ENCODE assay signal across 22 cellular contexts in genomic region chr10:62831346-62831745, GRCh38. TPM values are rescaled to one million over a fixed set of nuclear protein-coding genes. Genes with fewer than 3 reads are reported as not detected.
DNase-seq lines count a peak whose midpoint lies in the region; ATAC-seq and TF ChIP-seq lines count a peak whose summit lies in the region.
"Had no signal": no experiment of that assay in that cellular context is flagged by ENCODE, and none has a peak within 500 bp of the region (broad histone marks: within the 10 kb centered on the region; RNA-seq: fewer than 3 reads in every experiment).

No MANE protein-coding gene starts in this region.

- in situ Hi-C loops in brain microvascular endothelial cell (cut with HindIII; ENCODE audit: low pct_ligation_motif_present, low sequenced_read_pairs), result no loop called here
- in situ Hi-C loops in HAP-1 (cut with MboI; ENCODE audit: low sequenced_read_pairs), result no loop called here

- TF ChIP-seq EP300 in tibial nerve (IDR thresholded peaks at IDR 0.05), result no peak

- 46 to 49% methylated on average over 2 of the region's 2 CpGs for WGBS in tibial nerve, 2 donors

- TF ChIP-seq CTCF in GM12865 (IDR thresholded peaks at IDR 0.05; ENCODE audit: insufficient read depth, low read depth, low read length, missing control alignments) (no peak), brain microvascular endothelial cell (IDR thresholded peaks at IDR 0.05; ENCODE audit: low read depth, low read length, missing control alignments) (no peak), tibial nerve (IDR thresholded peaks at IDR 0.05) (no peak)

- no peak for TF ChIP-seq POLR2A in tibial nerve (IDR thresholded peaks at IDR 0.05)

- peak; percentile 48 for ATAC-seq in HG03039 (IDR thresholded peaks at IDR 0.05; ENCODE audit: unreplicated experiment)
- ATAC-seq: heart left ventricle; naive thymus-derived CD4-positive, alpha-beta T cell had no signal

- H3K4me3 ChIP-seq in GM12865 (ENCODE audit: low read depth, low read length) (no peak overlapping the region), brain microvascular endothelial cell (ENCODE audit: low read depth, low read length) (no peak overlapping the region), HAP-1 (no peak overlapping the region), tibial nerve (no peak overlapping the region)
- H3K4me3 ChIP-seq: breast epithelium, heart left ventricle, right atrium auricular region had no signal

- peak; percentile 44 for DNase-seq in GM12865 (ENCODE audit: low read depth)
- DNase-seq in brain microvascular endothelial cell, result peak; percentile 83
- peak; percentile 77 for DNase-seq in non-pigmented ciliary epithelial cell (ENCODE audit: low read depth)
- no peak for DNase-seq in HAP-1 (ENCODE audit: low spot score in 2 of 2)
- no peak for DNase-seq in mucosa of gallbladder (ENCODE audit: low spot score)
- DNase-seq in AG08396 (ENCODE audit: low spot score), result no peak
- no peak for DNase-seq in tibial nerve (ENCODE audit: low spot score in 2 of 2)
- DNase-seq: activated CD4-positive, alpha-beta memory T cell treated with anti-CD3 and anti-CD28 coated beads, Interleukin-2, amount 10 ng/mL, durations not matched to agents 7 days and 5 days; activated effector memory CD4-positive, alpha-beta T cell treated with anti-CD3 and anti-CD28 coated beads, Interleukin-2, amount 50 U/mL, for 16 hours; DND-41; endodermal cell; heart left ventricle; naive thymus-derived CD4-positive, alpha-beta T cell; NCI-H187; NCI-H774; SHP77; stimulated activated CD4-positive, alpha-beta T cell treated with anti-CD3 and anti-CD28 coated beads, Interleukin-4, amount 100 ng/mL, for 24 hours; stimulated activated naive CD4-positive, alpha-beta T cell treated with Interleukin-2 at 50 U/mL for 16 hours had no signal

- H3K4me1 ChIP-seq in HAP-1, result no peaks in the 10 kb centered on the region
- no peaks in the 10 kb centered on the region for H3K4me1 ChIP-seq in tibial nerve
- H3K4me1 ChIP-seq: breast epithelium, right atrium auricular region had no signal

- H3K27me3 ChIP-seq in brain microvascular endothelial cell (replicated peaks), result no peaks in the 10 kb centered on the region
- no peaks in the 10 kb centered on the region for H3K27me3 ChIP-seq in HAP-1 (ENCODE audit: low read depth)
- H3K27me3 ChIP-seq in tibial nerve, result no peaks in the 10 kb centered on the region
- H3K27me3 ChIP-seq: breast epithelium, heart left ventricle, right atrium auricular region had no signal

- no peaks in the 10 kb centered on the region for H3K36me3 ChIP-seq in brain microvascular endothelial cell (replicated peaks)
- H3K36me3 ChIP-seq in HAP-1 (replicated peaks), result no peaks in the 10 kb centered on the region
- H3K36me3 ChIP-seq in tibial nerve, result no peaks in the 10 kb centered on the region
- H3K36me3 ChIP-seq: breast epithelium, heart left ventricle, right atrium auricular region had no signal

- no peaks in the 10 kb centered on the region for H3K9me3 ChIP-seq in HAP-1
- peaks cover 0 to 3% (median 0%) of the 10 kb centered on the region in 4 donors for H3K9me3 ChIP-seq in tibial nerve
- H3K9me3 ChIP-seq: breast epithelium, right atrium auricular region had no signal

- H3K27ac ChIP-seq in brain microvascular endothelial cell, result no peak overlapping the region
- H3K27ac ChIP-seq in tibial nerve, result no peak overlapping the region
- H3K27ac ChIP-seq: breast epithelium, C4-2B, heart left ventricle, right atrium auricular region had no signal

RNA-seq across cellular contexts. Expression of gene EGR2, which starts 15.2 kb away (rescaled TPM):
- total RNA-seq in mucosa of gallbladder, result 19.3 TPM
- total RNA-seq in tibial nerve, result 10 to 100 TPM; 19.4 to 35.4 (median 27.7) TPM

RNA-seq across cellular contexts. Expression of gene ADO, which starts 26.8 kb away (rescaled TPM):
- total RNA-seq in mucosa of gallbladder (21.2 TPM), tibial nerve (10 to 100 TPM; 36.9 to 73.9 (median 48.1) TPM)

Comparison
In these comparisons a context has a peak if more than half of its experiments do, and no peak if none do; other contexts are left out.
1. DNase-seq: peak in GM12865 (single experiment), brain microvascular endothelial cell (single experiment) and non-pigmented ciliary epithelial cell (single experiment); none in HAP-1 (0 of 2), mucosa of gallbladder (single experiment), AG08396 (single experiment) and tibial nerve (0 of 2).